Comparison of ENCODE assay signal across 18 cellular contexts in the genomic region with DNA sequence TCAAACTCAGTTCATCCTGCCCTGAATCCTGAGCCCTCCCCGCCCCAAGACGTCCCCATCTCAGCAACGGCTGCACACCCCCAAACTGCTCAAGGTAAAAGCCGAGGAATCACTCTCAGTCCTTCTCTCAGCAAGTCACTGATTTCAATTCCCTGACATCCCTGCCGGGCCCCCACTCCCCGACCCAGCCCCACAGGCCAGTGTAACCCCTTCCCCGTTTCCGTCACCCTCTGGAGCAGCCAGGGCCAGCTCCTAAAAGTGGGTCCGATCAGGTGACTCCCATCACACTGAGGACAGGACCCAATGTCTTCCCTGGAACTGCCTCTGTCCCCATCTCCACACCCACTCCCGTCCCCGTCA. TPM values are rescaled to one million over a fixed set of nuclear protein-coding genes. Genes with fewer than 3 reads are reported as not detected.
DNase-seq lines count a peak whose midpoint lies in the region; ATAC-seq, FAIRE-seq and TF ChIP-seq lines count a peak whose summit lies in the region.
"Had no signal": no experiment of that assay in that cellular context is flagged by ENCODE, and none has a peak within 500 bp of the region (broad histone marks: within the 10 kb centered on the region; RNA-seq: fewer than 3 reads in every experiment).

No MANE protein-coding gene starts in this region.

- ATAC-seq in lower lobe of right lung, result no peak

- H3K18ac ChIP-seq in trophoblast cell (ENCODE audit: low read length), result no peak overlapping the region

- no peak for FAIRE-seq in small intestine (lab: Jason Lieb, UNC)
- FAIRE-seq: GM12891 had no signal

- DNase-seq in LNCaP clone FGC (ENCODE audit: low read depth), result no peak
- no peak for DNase-seq in endothelial cell (ENCODE audit: low spot score)
- DNase-seq in trophoblast cell, result no peak
- no peak for DNase-seq in lower lobe of right lung
- no peak for DNase-seq in small intestine
- no peak for DNase-seq in ecto neural progenitor cell (ENCODE audit: low spot score)
- DNase-seq in activated naive CD4-positive, alpha-beta T cell treated with Interleukin-2 at 50 U/mL for 16 hours, result no peak
- DNase-seq: activated CD4-positive, alpha-beta T cell treated with anti-CD3 and anti-CD28 coated beads for 1 hour; activated naive CD4-positive, alpha-beta T cell treated with anti-CD3 and anti-CD28 coated beads for 36 hours; brain microvascular endothelial cell; effector CD4-positive, alpha-beta T cell; hippocampal formation; naive B cell; NCI-H1930; NCI-H446; SIG-M5 had no signal

- H2BK12ac ChIP-seq in trophoblast cell (ENCODE audit: low read length), result no peak overlapping the region

- TF ChIP-seq CTCF in C4-2B (conservative IDR thresholded peaks at IDR 0.05), result no peak
- no peak for TF ChIP-seq CTCF in LNCaP clone FGC (IDR thresholded peaks at IDR 0.05; ENCODE audit: control insufficient read depth, extremely low read depth, insufficient read depth)
- TF ChIP-seq CTCF in endothelial cell (IDR thresholded peaks at IDR 0.05; ENCODE audit: unreplicated experiment), result no peak
- no peak for TF ChIP-seq CTCF in lower lobe of right lung (IDR thresholded peaks at IDR 0.05)

- H3K4me3 ChIP-seq in LNCaP clone FGC (ENCODE audit: low read depth, low read length), result peak overlapping the region; percentile 63
- H3K4me3 ChIP-seq in trophoblast cell (ENCODE audit: low read depth, low read length), result no peak overlapping the region
- H3K4me3 ChIP-seq in lower lobe of right lung, result no peak overlapping the region
- H3K4me3 ChIP-seq in small intestine (ENCODE audit: low read depth in 1 of 2, low read length in 2 of 2), result no peak overlapping the region

- H3K36me3 Mint-ChIP-seq in endothelial cell (ENCODE audit: low read depth, unreplicated experiment), result peaks cover 3% of the 10 kb centered on the region
- H3K36me3 Mint-ChIP-seq: naive B cell had no signal

- intact Hi-C loops in lower lobe of right lung (cut with DNase I), result no loop called here

- no peak overlapping the region for H3K14ac ChIP-seq in trophoblast cell (ENCODE audit: low read length)

- H2BK120ac ChIP-seq in trophoblast cell (ENCODE audit: insufficient read depth, low read length, poor library complexity), result no peak overlapping the region

- H3K27ac ChIP-seq in C4-2B (peak overlapping the region; percentile 83), trophoblast cell (ENCODE audit: low read depth, low read length) (no peak overlapping the region), lower lobe of right lung (no peak overlapping the region), small intestine (ENCODE audit: low read depth in 1 of 2, low read length in 1 of 2) (no peak overlapping the region)
- H3K27ac ChIP-seq: brain microvascular endothelial cell had no signal

- peaks cover 6 to 8% of the 10 kb centered on the region in 2 experiments for H3K4me1 ChIP-seq in trophoblast cell (ENCODE audit: control insufficient read depth in 1 of 2, insufficient read depth in 2 of 2, low read length in 2 of 2)
- H3K4me1 ChIP-seq in lower lobe of right lung, result no peaks in the 10 kb centered on the region
- no peaks in the 10 kb centered on the region for H3K4me1 ChIP-seq in small intestine (ENCODE audit: control insufficient read depth in 2 of 2, insufficient read depth in 1 of 2, low read depth in 1 of 2, low read length in 1 of 2)

- H3K27ac Mint-ChIP-seq in endothelial cell (ENCODE audit: unreplicated experiment), result no peak overlapping the region
- H3K27ac Mint-ChIP-seq: activated naive CD4-positive, alpha-beta T cell treated with anti-CD3 and anti-CD28 coated beads for 36 hours had no signal

- H3K27me3 Mint-ChIP-seq in endothelial cell (ENCODE audit: unreplicated experiment), result peaks cover 10% of the 10 kb centered on the region

- peaks cover 8% of the 10 kb centered on the region for H3K9me3 ChIP-seq in trophoblast cell (ENCODE audit: insufficient read depth, low read depth, low read length)
- H3K9me3 ChIP-seq in lower lobe of right lung, result no peaks in the 10 kb centered on the region
- H3K9me3 ChIP-seq in small intestine (ENCODE audit: control insufficient read depth, low read depth), result no peaks in the 10 kb centered on the region

- no peaks in the 10 kb centered on the region for H3K79me2 ChIP-seq in trophoblast cell (ENCODE audit: control insufficient read depth, insufficient read depth, low read length, poor library complexity)

- peaks cover 12% of the 10 kb centered on the region for H3K4me1 Mint-ChIP-seq in endothelial cell (ENCODE audit: unreplicated experiment)

- H3K4me2 ChIP-seq in trophoblast cell (ENCODE audit: low read length), result no peak overlapping the region

- no CpG with 5 or more reads among the region's 11 CpGs for WGBS in trophoblast cell (ENCODE audit: extremely low coverage, insufficient coverage, insufficient read length)
- WGBS in small intestine, 3 donors, result 83 to 89% (median 85%) methylated on average over 11 of the region's 11 CpGs

- H2AFZ ChIP-seq in trophoblast cell (ENCODE audit: insufficient read depth, low read length, poor library complexity), result no peak overlapping the region

- no peaks in the 10 kb centered on the region for H3K9me3 Mint-ChIP-seq in endothelial cell (ENCODE audit: unreplicated experiment)
- H3K9me3 Mint-ChIP-seq: activated naive CD4-positive, alpha-beta T cell treated with anti-CD3 and anti-CD28 coated beads for 36 hours; naive B cell had no signal

- H3K79me1 ChIP-seq in trophoblast cell (ENCODE audit: low read length), result no peaks in the 10 kb centered on the region

- peak overlapping the region; percentile 18 for H3K4me3 Mint-ChIP-seq in endothelial cell (ENCODE audit: unreplicated experiment)
- H3K4me3 Mint-ChIP-seq: activated naive CD4-positive, alpha-beta T cell treated with anti-CD3 and anti-CD28 coated beads for 36 hours had no signal

- H3K4ac ChIP-seq in trophoblast cell (ENCODE audit: low read depth, low read length), result no peak overlapping the region

- no peak overlapping the region for H2AK5ac ChIP-seq in trophoblast cell (ENCODE audit: low read length)

- no peaks in the 10 kb centered on the region for H3K27me3 ChIP-seq in trophoblast cell (ENCODE audit: insufficient read depth, low read length)
- peaks cover 9% of the 10 kb centered on the region for H3K27me3 ChIP-seq in lower lobe of right lung (ENCODE audit: low read depth)
- H3K27me3 ChIP-seq in small intestine (ENCODE audit: control insufficient read depth in 2 of 2, insufficient read depth in 2 of 2, low read length in 2 of 2), result no peaks in the 10 kb centered on the region
- H3K27me3 ChIP-seq: brain microvascular endothelial cell had no signal

- H4K91ac ChIP-seq in trophoblast cell (ENCODE audit: low read depth, low read length), result no peak overlapping the region

- peak overlapping the region; percentile 25 for H4K8ac ChIP-seq in trophoblast cell (ENCODE audit: low read depth, low read length)

- no peak overlapping the region for H3K23ac ChIP-seq in trophoblast cell (ENCODE audit: low read length)

- no peak overlapping the region for H3K9ac ChIP-seq in trophoblast cell (ENCODE audit: low read length)

- H3K36me3 ChIP-seq in trophoblast cell (ENCODE audit: control insufficient read depth in 1 of 2, insufficient read depth in 2 of 2, low read length in 2 of 2) (no peaks in the 10 kb centered on the region), lower lobe of right lung (no peaks in the 10 kb centered on the region), small intestine (ENCODE audit: control insufficient read depth in 2 of 2, insufficient read depth in 2 of 2, low read length in 2 of 2) (peaks cover 0 to 21% of the 10 kb centered on the region in 2 donors)
- H3K36me3 ChIP-seq: brain microvascular endothelial cell had no signal

- no peak overlapping the region for H2BK5ac ChIP-seq in trophoblast cell (ENCODE audit: low read depth, low read length, poor library complexity)

- no peak overlapping the region for H4K12ac ChIP-seq in trophoblast cell (ENCODE audit: low read depth, low read length)

RNA-seq across cellular contexts. Expression of gene SNORC, which starts 20.5 kb away (rescaled TPM):
- total RNA-seq in endothelial cell (ENCODE audit: unreplicated experiment) (5.6 TPM), lower lobe of right lung (0.53 TPM)
- polyA plus RNA-seq in trophoblast cell (2013), result 2.8 and 3.2 TPM in 2 replicates
- polyA plus RNA-seq in small intestine, result 10 to 100 TPM in 2 of 3 donors, 1 to 10 TPM in 1; 6.3 to 16.5 (median 11.6) TPM
